13 cellular contexts compared by ENCODE assay signal in genomic region chr18:23824235-23824634, GRCh38.
DNase-seq lines count a peak whose midpoint lies in the region; ATAC-seq and TF ChIP-seq lines count a peak whose summit lies in the region.
"Had no signal": no experiment of that assay in that cellular context is flagged by ENCODE, and none has a peak within 500 bp of the region (broad histone marks: within the 10 kb centered on the region; RNA-seq: fewer than 3 reads in every experiment).

No MANE protein-coding gene starts in this region.

- no peaks in the 10 kb centered on the region for H3K9me3 ChIP-seq in neural cell (ENCODE audit: low read length)

- no peak for TF ChIP-seq EP300 in neural cell (conservative IDR thresholded peaks at IDR 0.05; ENCODE audit: poor library complexity, severe bottlenecking)

- DNase-seq in GM23338 (ENCODE audit: low spot score), result no peak
- peak; percentile 41 for DNase-seq in NCI-H69 (lab: John Stamatoyannopoulos, UW)
- DNase-seq in choroid plexus epithelial cell (ENCODE audit: low read depth), result peak; percentile 27
- no peak for DNase-seq in T-helper 1 cell
- no peak for DNase-seq in epidermal melanocyte (ENCODE audit: insufficient read length, low spot score)
- DNase-seq in NCI-H2029 treated with DMSO at 0.1 percent for 48 hours (lab: John Stamatoyannopoulos, UW), result no peak
- DNase-seq: activated CD4-positive, alpha-beta T cell treated with anti-CD3 and anti-CD28 coated beads for 4 hours; activated T-cell treated with anti-CD3 and anti-CD28 coated beads, Interleukin-2, amount 50 U/mL, for 48 hours; CD4-positive, alpha-beta T cell; kidney had no signal

- peaks cover 29% of the 10 kb centered on the region for H3K4me1 Mint-ChIP-seq in GM23338

- no peak for ATAC-seq in GM23338
- ATAC-seq: naive thymus-derived CD4-positive, alpha-beta T cell had no signal

- H3K4me2 ChIP-seq in GM23338, result no peak overlapping the region
- H3K4me2 ChIP-seq in neural cell (ENCODE audit: low read length), result no peak overlapping the region

- no peak overlapping the region for H3K4me3 Mint-ChIP-seq in GM23338
- H3K4me3 Mint-ChIP-seq: CD4-positive, alpha-beta T cell; naive thymus-derived CD4-positive, alpha-beta T cell had no signal

- H3K36me3 ChIP-seq in GM23338 (ENCODE audit: insufficient read depth) (no peaks in the 10 kb centered on the region), neural cell (ENCODE audit: insufficient read depth, low read length) (no peaks in the 10 kb centered on the region)

- no peaks in the 10 kb centered on the region for H4K20me1 ChIP-seq in GM23338 (replicated peaks; ENCODE audit: insufficient read depth)
- H4K20me1 ChIP-seq in neural cell (ENCODE audit: insufficient read depth), result no peaks in the 10 kb centered on the region

- peaks cover 30% of the 10 kb centered on the region for H3K4me1 ChIP-seq in GM23338 (ENCODE audit: insufficient read depth)

- no peaks in the 10 kb centered on the region for H3K27me3 Mint-ChIP-seq in GM23338 (ENCODE audit: insufficient read depth, low read depth, poor library complexity)
- H3K27me3 Mint-ChIP-seq: CD4-positive, alpha-beta T cell had no signal

- H3K27ac Mint-ChIP-seq in GM23338, result no peak overlapping the region
- H3K27ac Mint-ChIP-seq: CD4-positive, alpha-beta T cell; naive thymus-derived CD4-positive, alpha-beta T cell had no signal

- TF ChIP-seq CTCF in GM23338 (conservative IDR thresholded peaks at IDR 0.05; ENCODE audit: low read depth in 2 of 2), result peak; percentile 15 to 43; a peak in 2 of 4 replicates
- TF ChIP-seq CTCF in choroid plexus epithelial cell (conservative IDR thresholded peaks at IDR 0.05; ENCODE audit: low read depth, low read length), result peak; percentile 30
- TF ChIP-seq CTCF in neural cell (IDR thresholded peaks at IDR 0.05; ENCODE audit: poor library complexity, severe bottlenecking), result peak; percentile 43

- peak; percentile 53 for TF ChIP-seq RAD21 in neural cell (conservative IDR thresholded peaks at IDR 0.05)

- H3K9me2 ChIP-seq in GM23338 (ENCODE audit: insufficient read depth) (no peaks in the 10 kb centered on the region), neural cell (ENCODE audit: insufficient read depth, low read length) (no peaks in the 10 kb centered on the region)

- no peaks in the 10 kb centered on the region for H3F3A ChIP-seq in GM23338 (replicated peaks; ENCODE audit: low read depth)
- H3F3A ChIP-seq in neural cell (ENCODE audit: insufficient read depth, low read length, poor library complexity, severe bottlenecking), result no peaks in the 10 kb centered on the region

- H2AFZ ChIP-seq in GM23338 (no peak overlapping the region), neural cell (ENCODE audit: low read depth, low read length) (no peak overlapping the region)

- no peak overlapping the region for H3K4me3 ChIP-seq in GM23338
- no peak overlapping the region for H3K4me3 ChIP-seq in choroid plexus epithelial cell (ENCODE audit: low read depth, low read length)
- no peak overlapping the region for H3K4me3 ChIP-seq in neural cell (ENCODE audit: low read length)
- H3K4me3 ChIP-seq: skin epidermis had no signal

- H3K27me3 ChIP-seq in GM23338 (ENCODE audit: insufficient read depth), result no peaks in the 10 kb centered on the region
- no peaks in the 10 kb centered on the region for H3K27me3 ChIP-seq in neural cell (ENCODE audit: insufficient read depth, low read depth, low read length)

- H3K9ac ChIP-seq in neural cell (ENCODE audit: low read length), result no peak overlapping the region

- no peak overlapping the region for H3K27ac ChIP-seq in GM23338 (ENCODE audit: low read depth)
- no peak overlapping the region for H3K27ac ChIP-seq in neural cell (ENCODE audit: low read length)

- H3K9me3 Mint-ChIP-seq in GM23338, result no peaks in the 10 kb centered on the region
- H3K9me3 Mint-ChIP-seq: CD4-positive, alpha-beta T cell; naive thymus-derived CD4-positive, alpha-beta T cell had no signal

- H3K79me2 ChIP-seq in GM23338 (replicated peaks; ENCODE audit: insufficient read depth) (no peaks in the 10 kb centered on the region), neural cell (replicated peaks; ENCODE audit: insufficient read depth, low read length) (no peaks in the 10 kb centered on the region)

- no peaks in the 10 kb centered on the region for H3K36me3 Mint-ChIP-seq in GM23338 (ENCODE audit: low read depth)

TF ChIP-seq in GM23338, 12 proteins besides CTCF, POLR2A, EP300 and RAD21 (continues in another document):
- TF ChIP-seq STAT1 (IDR thresholded peaks at IDR 0.05; ENCODE audit: unreplicated experiment) (no peak), ZNF114 (CRISPR knock-in tag; IDR thresholded peaks at IDR 0.05) (no peak), CREB1 (CRISPR knock-in tag; IDR thresholded peaks at IDR 0.05; ENCODE audit: low read depth) (no peak)

TF ChIP-seq in neural cell, 6 proteins besides CTCF, POLR2A, EP300 and RAD21:
- peak; percentile 44 for TF ChIP-seq SMC3 (conservative IDR thresholded peaks at IDR 0.05; ENCODE audit: poor library complexity)
- TF ChIP-seq REST (IDR thresholded peaks at IDR 0.05; ENCODE audit: borderline replicate concordance), result no peak
TF ChIP-seq in neural cell: peak in this region for 1.

Comparison
In these comparisons a context has a peak if more than half of its experiments do, and no peak if none do; other contexts are left out.
1. DNase-seq: peak in NCI-H69 (single experiment) and choroid plexus epithelial cell (single experiment); none in GM23338 (single experiment), T-helper 1 cell (0 of 5), epidermal melanocyte (single experiment) and NCI-H2029 treated with DMSO at 0.1 percent for 48 hours (single experiment).
2. Peak in every context shown above with its lines, with median percentiles within 50 percentile points of each other: CTCF ChIP-seq.